In genomic region chr5:7884491-7885273, GRCh38 we compare ENCODE assay signal across 1 cellular context.
TF ChIP-seq lines count a peak whose summit lies in the region.

No MANE protein-coding gene starts in this region.

TF ChIP-seq in WTC11, 78 proteins besides CTCF, POLR2A, EP300 and RAD21 (continued from another document):
- TF ChIP-seq USF1 (CRISPR knock-in tag; IDR thresholded peaks at IDR 0.05) = no peak
- no peak for TF ChIP-seq ZNF396 (CRISPR knock-in tag; IDR thresholded peaks at IDR 0.05; ENCODE audit: borderline replicate concordance)
- no peak for TF ChIP-seq MLX (CRISPR knock-in tag; IDR thresholded peaks at IDR 0.05)
- TF ChIP-seq ELF4 (CRISPR knock-in tag; IDR thresholded peaks at IDR 0.05; ENCODE audit: low read depth) = no peak
- no peak for TF ChIP-seq ZBTB43 (CRISPR knock-in tag; IDR thresholded peaks at IDR 0.05)
- no peak for TF ChIP-seq ZNF532 (CRISPR knock-in tag; IDR thresholded peaks at IDR 0.05; ENCODE audit: borderline replicate concordance)
